Comparison of ENCODE assay signal across 20 cellular contexts in genomic region chr6:135739288-135739687, GRCh38.
DNase-seq lines count a peak whose midpoint lies in the region; ATAC-seq and TF ChIP-seq lines count a peak whose summit lies in the region.
"Had no signal": no experiment of that assay in that cellular context is flagged by ENCODE, and none has a peak within 500 bp of the region (broad histone marks: within the 10 kb centered on the region; RNA-seq: fewer than 3 reads in every experiment).

No MANE protein-coding gene starts in this region.

- CTCF ChIA-PET in activated CD4-positive, alpha-beta T cell treated with anti-CD3 and anti-CD28 coated beads for 36 hours (lab: Charles Lee): no interaction called here

- peaks cover 2% of the 10 kb centered on the region for H3K27me3 Mint-ChIP-seq in activated CD4-positive, alpha-beta T cell treated with anti-CD3 and anti-CD28 coated beads for 36 hours
- H3K27me3 Mint-ChIP-seq in activated CD4-positive, alpha-beta T cell treated with anti-CD3 and anti-CD28 coated beads, Interleukin-2, amount 10 ng/mL, durations not matched to agents 24 days and 14 days: no peaks in the 10 kb centered on the region
- H3K27me3 Mint-ChIP-seq: activated CD4-positive, alpha-beta T cell treated with anti-CD3 and anti-CD28 coated beads, Interleukin-2, amount 10 ng/mL, durations not matched to agents 7 days and 5 days had no signal

- H3K27ac Mint-ChIP-seq in activated CD4-positive, alpha-beta T cell treated with anti-CD3 and anti-CD28 coated beads for 36 hours: no peak overlapping the region
- no peak overlapping the region for H3K27ac Mint-ChIP-seq in activated CD4-positive, alpha-beta T cell treated with anti-CD3 and anti-CD28 coated beads, Interleukin-2, amount 10 ng/mL, durations not matched to agents 24 days and 14 days
- H3K27ac Mint-ChIP-seq: activated CD4-positive, alpha-beta T cell treated with anti-CD3 and anti-CD28 coated beads, Interleukin-2, amount 10 ng/mL, durations not matched to agents 7 days and 5 days had no signal

- H3K36me3 ChIP-seq in brain microvascular endothelial cell (replicated peaks): no peaks in the 10 kb centered on the region
- H3K36me3 ChIP-seq: heart left ventricle had no signal

- TF ChIP-seq CTCF in brain microvascular endothelial cell (IDR thresholded peaks at IDR 0.05; ENCODE audit: low read depth, low read length, missing control alignments) (no peak), omental fat pad (IDR thresholded peaks at IDR 0.05) (no peak)

- peak overlapping the region; percentile 64 for H3K27ac ChIP-seq in brain microvascular endothelial cell
- H3K27ac ChIP-seq: 22Rv1, coronary artery, heart left ventricle, parathyroid adenoma had no signal

- in situ Hi-C loops in brain microvascular endothelial cell (cut with HindIII; ENCODE audit: low pct_ligation_motif_present, low sequenced_read_pairs): no loop called here

- no peaks in the 10 kb centered on the region for H3K27me3 ChIP-seq in brain microvascular endothelial cell (replicated peaks)
- H3K27me3 ChIP-seq: heart left ventricle had no signal

- no peaks in the 10 kb centered on the region for H3K36me3 Mint-ChIP-seq in activated CD4-positive, alpha-beta T cell treated with anti-CD3 and anti-CD28 coated beads for 36 hours (ENCODE audit: low read depth)
- H3K36me3 Mint-ChIP-seq in activated CD4-positive, alpha-beta T cell treated with anti-CD3 and anti-CD28 coated beads, Interleukin-2, amount 10 ng/mL, durations not matched to agents 24 days and 14 days (ENCODE audit: low read depth): no peaks in the 10 kb centered on the region

- peaks cover 4% of the 10 kb centered on the region for H3K4me1 Mint-ChIP-seq in activated CD4-positive, alpha-beta T cell treated with anti-CD3 and anti-CD28 coated beads for 36 hours
- H3K4me1 Mint-ChIP-seq in activated CD4-positive, alpha-beta T cell treated with anti-CD3 and anti-CD28 coated beads, Interleukin-2, amount 10 ng/mL, durations not matched to agents 24 days and 14 days: peaks cover 10% of the 10 kb centered on the region
- H3K4me1 Mint-ChIP-seq: activated CD4-positive, alpha-beta T cell treated with anti-CD3 and anti-CD28 coated beads, Interleukin-2, amount 10 ng/mL, durations not matched to agents 7 days and 5 days had no signal

- H3K4me3 ChIP-seq in brain microvascular endothelial cell (ENCODE audit: low read depth, low read length): no peak overlapping the region
- H3K4me3 ChIP-seq: coronary artery, heart left ventricle had no signal

- peak; percentile 4 for DNase-seq in activated CD4-positive, alpha-beta T cell treated with anti-CD3 and anti-CD28 coated beads for 36 hours
- no peak for DNase-seq in activated CD4-positive, alpha-beta T cell treated with anti-CD3 and anti-CD28 coated beads, Interleukin-2, amount 10 ng/mL, durations not matched to agents 24 days and 14 days
- DNase-seq in M059J (ENCODE audit: low read depth) (peak; percentile 99), brain microvascular endothelial cell (peak; percentile 95), omental fat pad (ENCODE audit: low spot score) (no peak), COLO829 (ENCODE audit: low spot score) (no peak)
- DNase-seq: activated CD4-positive, alpha-beta T cell treated with anti-CD3 and anti-CD28 coated beads, Interleukin-2, amount 10 ng/mL, durations not matched to agents 7 days and 5 days; activated T-cell treated with anti-CD3 and anti-CD28 coated beads for 4 hours; GF-D8; heart left ventricle; kidney; NCI-H1048; SHP77; small intestine had no signal

- no peaks in the 10 kb centered on the region for H3K9me3 Mint-ChIP-seq in activated CD4-positive, alpha-beta T cell treated with anti-CD3 and anti-CD28 coated beads for 36 hours (ENCODE audit: low read depth)
- peaks cover 8% of the 10 kb centered on the region for H3K9me3 Mint-ChIP-seq in activated CD4-positive, alpha-beta T cell treated with anti-CD3 and anti-CD28 coated beads, Interleukin-2, amount 10 ng/mL, durations not matched to agents 24 days and 14 days

- ATAC-seq in activated CD4-positive, alpha-beta T cell treated with anti-CD3 and anti-CD28 coated beads for 36 hours: no peak
- ATAC-seq in omental fat pad (ENCODE audit: low FRiP score): peak; percentile 57
- ATAC-seq in HG03175 (IDR thresholded peaks at IDR 0.05; ENCODE audit: unreplicated experiment): no peak
- no peak for ATAC-seq in GM21528 (IDR thresholded peaks at IDR 0.05; ENCODE audit: low FRiP score, unreplicated experiment)
- ATAC-seq: HepG2 had no signal

- no peak overlapping the region for H3K4me3 Mint-ChIP-seq in activated CD4-positive, alpha-beta T cell treated with anti-CD3 and anti-CD28 coated beads for 36 hours
- H3K4me3 Mint-ChIP-seq in activated CD4-positive, alpha-beta T cell treated with anti-CD3 and anti-CD28 coated beads, Interleukin-2, amount 10 ng/mL, durations not matched to agents 24 days and 14 days: no peak overlapping the region
- H3K4me3 Mint-ChIP-seq: activated CD4-positive, alpha-beta T cell treated with anti-CD3 and anti-CD28 coated beads, Interleukin-2, amount 10 ng/mL, durations not matched to agents 7 days and 5 days had no signal

- POLR2A ChIA-PET in activated CD4-positive, alpha-beta T cell treated with anti-CD3 and anti-CD28 coated beads for 36 hours (lab: Charles Lee): no interaction called here

- intact Hi-C loops in activated CD4-positive, alpha-beta T cell treated with anti-CD3 and anti-CD28 coated beads for 36 hours (cut with DNase I, micrococcal nuclease): no loop called here
- intact Hi-C loops in activated CD4-positive, alpha-beta T cell treated with anti-CD3 and anti-CD28 coated beads, Interleukin-2, amount 10 ng/mL, durations not matched to agents 24 days and 14 days (cut with micrococcal nuclease): no loop called here

Comparison
In these comparisons a context has a peak if more than half of its experiments do, and no peak if none do; other contexts are left out.
1. DNase-seq: peak in activated CD4-positive, alpha-beta T cell treated with anti-CD3 and anti-CD28 coated beads for 36 hours (single experiment), M059J (single experiment) and brain microvascular endothelial cell (single experiment); none in activated CD4-positive, alpha-beta T cell treated with anti-CD3 and anti-CD28 coated beads, Interleukin-2, amount 10 ng/mL, durations not matched to agents 24 days and 14 days (single experiment), omental fat pad (single experiment) and COLO829 (single experiment).